Comparison of ENCODE assay signal across 14 cellular contexts in the genomic region with DNA sequence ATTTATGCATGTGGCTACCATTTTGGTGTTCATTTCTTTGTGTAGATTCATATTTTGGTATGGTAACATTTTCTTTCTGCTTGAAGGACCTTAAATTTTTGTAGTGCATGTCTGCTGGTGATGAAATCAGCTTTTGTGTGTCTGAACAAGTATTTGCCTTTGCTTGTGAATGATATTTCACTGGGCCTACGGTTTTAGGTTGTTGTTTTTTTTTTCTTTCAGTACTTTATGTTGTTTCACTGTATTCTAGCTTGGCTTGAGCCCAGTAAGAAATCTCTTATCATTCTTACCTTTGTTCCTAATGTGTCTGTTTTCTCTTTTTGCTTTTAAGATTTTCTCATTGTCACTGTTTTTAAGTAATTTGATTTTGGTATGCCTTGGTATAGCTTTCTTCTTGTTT. TPM values are rescaled to one million over a fixed set of nuclear protein-coding genes. Genes with fewer than 3 reads are reported as not detected.
DNase-seq lines count a peak whose midpoint lies in the region; ATAC-seq and TF ChIP-seq lines count a peak whose summit lies in the region.
"Had no signal": no experiment of that assay in that cellular context is flagged by ENCODE, and none has a peak within 500 bp of the region (broad histone marks: within the 10 kb centered on the region; RNA-seq: fewer than 3 reads in every experiment).

No MANE protein-coding gene starts in this region.

- ATAC-seq in T-cell (replicated peaks in 1 of 4), result no peak

- peak overlapping the region; percentile 1 for H2AFZ ChIP-seq in osteoblast (ENCODE audit: low read length)

- H4K20me1 ChIP-seq in osteoblast (ENCODE audit: insufficient read depth, low read length), result peaks cover under 1% of the 10 kb centered on the region

- H3K9me3 Mint-ChIP-seq in activated T-cell treated with anti-CD3 and anti-CD28 coated beads, Interleukin-2, amount 50 U/mL, for 24 hours, result no peaks in the 10 kb centered on the region
- no peaks in the 10 kb centered on the region for H3K9me3 Mint-ChIP-seq in T-cell
- H3K9me3 Mint-ChIP-seq: activated T-cell treated with anti-CD3 and anti-CD28 coated beads, Interleukin-2, amount 50 U/mL, for 4 hours; neural crest cell had no signal

- no peak overlapping the region for H3K4me3 Mint-ChIP-seq in activated T-cell treated with anti-CD3 and anti-CD28 coated beads, Interleukin-2, amount 50 U/mL, for 24 hours
- no peak overlapping the region for H3K4me3 Mint-ChIP-seq in T-cell
- H3K4me3 Mint-ChIP-seq: activated T-cell treated with anti-CD3 and anti-CD28 coated beads, Interleukin-2, amount 50 U/mL, for 4 hours; neural crest cell had no signal

- H3K4me3 ChIP-seq in epithelial cell of esophagus (ENCODE audit: low read length) (no peak overlapping the region), osteoblast (ENCODE audit: insufficient read depth, low read length) (no peak overlapping the region)

- peak overlapping the region; percentile 50 for H3K27ac Mint-ChIP-seq in activated T-cell treated with anti-CD3 and anti-CD28 coated beads, Interleukin-2, amount 50 U/mL, for 24 hours
- H3K27ac Mint-ChIP-seq in T-cell, result peak overlapping the region; percentile 63 to 81

- DNase-seq in activated T-cell treated with anti-CD3 and anti-CD28 coated beads, Interleukin-2, amount 50 U/mL, for 24 hours, result no peak
- no peak for DNase-seq in activated T-cell treated with anti-CD3 and anti-CD28 coated beads for 4 hours
- DNase-seq in T-cell, result no peak
- peak; percentile 65 for DNase-seq in epithelial cell of esophagus (ENCODE audit: low read depth)
- no peak for DNase-seq in osteoblast (ENCODE audit: insufficient read length, low spot score, missing footprints)
- DNase-seq in mucosa of gallbladder (ENCODE audit: low spot score), result no peak
- no peak for DNase-seq in DMS53 treated with DMSO at 0.1 percent for 48 hours (lab: John Stamatoyannopoulos, UW; ENCODE audit: unreplicated experiment)
- no peak for DNase-seq in stimulated activated CD4-positive, alpha-beta T cell treated with anti-CD3 and anti-CD28 coated beads, Interleukin-15, amount 100 ng/mL, for 24 hours
- DNase-seq: activated T-cell treated with anti-CD3 and anti-CD28 coated beads, Interleukin-2, amount 50 U/mL, for 4 hours; hypothalamus; NCI-H146; NCI-H510A; WERI-Rb-1 had no signal

- no peak overlapping the region for H3K4me2 ChIP-seq in osteoblast (ENCODE audit: insufficient read depth, low read length)

- peaks cover 3% of the 10 kb centered on the region for H3K36me3 Mint-ChIP-seq in activated T-cell treated with anti-CD3 and anti-CD28 coated beads, Interleukin-2, amount 50 U/mL, for 24 hours (ENCODE audit: low read depth)
- peaks cover 14% of the 10 kb centered on the region for H3K36me3 Mint-ChIP-seq in T-cell

- H3K4me1 ChIP-seq in osteoblast (ENCODE audit: insufficient read depth, low read length), result peaks cover 22% of the 10 kb centered on the region

- H3K27ac ChIP-seq in osteoblast (ENCODE audit: low read depth, low read length), result peak overlapping the region; percentile 44

- no peaks in the 10 kb centered on the region for H3K27me3 Mint-ChIP-seq in activated T-cell treated with anti-CD3 and anti-CD28 coated beads, Interleukin-2, amount 50 U/mL, for 24 hours
- no peaks in the 10 kb centered on the region for H3K27me3 Mint-ChIP-seq in T-cell

- H3K27me3 ChIP-seq in osteoblast (ENCODE audit: insufficient read depth, low read length), result no peaks in the 10 kb centered on the region

- no peaks in the 10 kb centered on the region for H3K36me3 ChIP-seq in osteoblast (ENCODE audit: insufficient read depth, low read length)
- H3K36me3 ChIP-seq: WERI-Rb-1 had no signal

- TF ChIP-seq CTCF in epithelial cell of esophagus (IDR thresholded peaks at IDR 0.05; ENCODE audit: insufficient read depth, low read depth, low read length, missing control alignments) (no peak), osteoblast (IDR thresholded peaks at IDR 0.05; ENCODE audit: extremely low read depth, low read depth, low read length) (no peak)

- POLR2A ChIA-PET in T-cell (lab: Charles Lee), result interaction anchor here (0.6 to 0.8 kb wide), 4 partner anchors 12 to 137 kb away, joined by 3 to 6 read pairs (median 5); no protein-coding TSS in a partner anchor

- H3K4me1 Mint-ChIP-seq in activated T-cell treated with anti-CD3 and anti-CD28 coated beads, Interleukin-2, amount 50 U/mL, for 24 hours (ENCODE audit: low read depth), result peaks cover 53% of the 10 kb centered on the region
- peaks cover 37 to 55% (median 51%) of the 10 kb centered on the region in 3 donors for H3K4me1 Mint-ChIP-seq in T-cell

- H3K79me2 ChIP-seq in osteoblast (ENCODE audit: insufficient read depth, low read length), result peaks cover 72% of the 10 kb centered on the region

- H3K9me3 ChIP-seq in osteoblast (ENCODE audit: low read depth, low read length), result no peaks in the 10 kb centered on the region

- CTCF ChIA-PET in T-cell (lab: Charles Lee), result interaction anchor here (0.6 to 0.8 kb wide), 4 partner anchors 22 to 148 kb away, joined by 3 to 4 read pairs (median 3); no protein-coding TSS in a partner anchor

RNA-seq across cellular contexts. Expression of gene SAMD8, which starts 31.9 kb away (rescaled TPM):
- total RNA-seq in T-cell (10 to 100 TPM; 15.6 to 28.1 (median 16.1) TPM), osteoblast (30.6 and 31.5 TPM in 2 replicates), mucosa of gallbladder (20.2 TPM)
